Comparison of ENCODE assay signal across 11 cellular contexts in genomic region chr6:85498596-85499258, GRCh38. TPM values are rescaled to one million over a fixed set of nuclear protein-coding genes. Genes with fewer than 3 reads are reported as not detected.
DNase-seq lines count a peak whose midpoint lies in the region; ATAC-seq and TF ChIP-seq lines count a peak whose summit lies in the region.
"Had no signal": no experiment of that assay in that cellular context is flagged by ENCODE, and none has a peak within 500 bp of the region (broad histone marks: within the 10 kb centered on the region; RNA-seq: fewer than 3 reads in every experiment).

No MANE protein-coding gene starts in this region.

- peak; percentile 34 to 63 for ATAC-seq in activated T-cell treated with anti-CD3 and anti-CD28 coated beads, Interleukin-2, amount 50 U/mL, for 72 hours (replicated peaks in 1 of 2)
- peak; percentile 49 for ATAC-seq in stimulated activated effector memory CD8-positive, alpha-beta T cell treated with anti-CD3 and anti-CD28 coated beads, Interleukin-12 subunit alpha, Interleukin-12 subunit beta, amount 100 ng/mL, for 72 hours
- ATAC-seq: psoas muscle had no signal

- no peak overlapping the region for H3K4me2 ChIP-seq in fibroblast of lung (ENCODE audit: extremely low read depth, insufficient read depth, low read length)

- TF ChIP-seq CTCF in fibroblast of lung (conservative IDR thresholded peaks at IDR 0.05 in 1 of 2, IDR thresholded peaks at IDR 0.05 in 1 of 2; ENCODE audit: low read depth in 1 of 2, low read length in 2 of 2) = no peak

- H3K9ac ChIP-seq in fibroblast of lung (ENCODE audit: insufficient read depth, low read length) = no peak overlapping the region

- H3K36me3 Mint-ChIP-seq in activated T-cell treated with anti-CD3 and anti-CD28 coated beads, Interleukin-2, amount 50 U/mL, for 72 hours (ENCODE audit: insufficient read depth in 2 of 2) = peaks cover 13 to 18% of the 10 kb centered on the region in 2 donors
- peaks cover 17% of the 10 kb centered on the region for H3K36me3 Mint-ChIP-seq in stimulated activated effector memory CD8-positive, alpha-beta T cell treated with anti-CD3 and anti-CD28 coated beads, Interleukin-12 subunit alpha, Interleukin-12 subunit beta, amount 100 ng/mL, for 72 hours

- no peak overlapping the region for H3K27ac Mint-ChIP-seq in activated T-cell treated with anti-CD3 and anti-CD28 coated beads, Interleukin-2, amount 50 U/mL, for 72 hours
- no peak overlapping the region for H3K27ac Mint-ChIP-seq in stimulated activated effector memory CD8-positive, alpha-beta T cell treated with anti-CD3 and anti-CD28 coated beads, Interleukin-12 subunit alpha, Interleukin-12 subunit beta, amount 100 ng/mL, for 72 hours

- H3K27me3 Mint-ChIP-seq in activated T-cell treated with anti-CD3 and anti-CD28 coated beads, Interleukin-2, amount 50 U/mL, for 72 hours (ENCODE audit: low read depth) = no peaks in the 10 kb centered on the region
- H3K27me3 Mint-ChIP-seq: activated naive CD4-positive, alpha-beta T cell treated with anti-CD3 and anti-CD28 coated beads, Interleukin-2, amount 50 U/mL, for 24 hours had no signal

- peaks cover 2% of the 10 kb centered on the region for H3K36me3 ChIP-seq in fibroblast of lung (ENCODE audit: control insufficient read depth, insufficient read depth, low read length)

- no peaks in the 10 kb centered on the region for H3K79me2 ChIP-seq in fibroblast of lung (ENCODE audit: control insufficient read depth, insufficient read depth, low read length)

- H3K4me1 ChIP-seq in fibroblast of lung (ENCODE audit: control insufficient read depth, extremely low read depth, insufficient read depth, low read length) = no peaks in the 10 kb centered on the region
- H3K4me1 ChIP-seq: psoas muscle had no signal

- H3K27me3 ChIP-seq in fibroblast of lung (ENCODE audit: control insufficient read depth, insufficient read depth, low read length) = no peaks in the 10 kb centered on the region

- peaks cover 7 to 11% of the 10 kb centered on the region in 2 donors for H3K9me3 Mint-ChIP-seq in activated T-cell treated with anti-CD3 and anti-CD28 coated beads, Interleukin-2, amount 50 U/mL, for 72 hours
- peaks cover 10% of the 10 kb centered on the region for H3K9me3 Mint-ChIP-seq in stimulated activated effector memory CD8-positive, alpha-beta T cell treated with anti-CD3 and anti-CD28 coated beads, Interleukin-12 subunit alpha, Interleukin-12 subunit beta, amount 100 ng/mL, for 72 hours

- peaks cover 10% of the 10 kb centered on the region for H3K4me1 Mint-ChIP-seq in activated T-cell treated with anti-CD3 and anti-CD28 coated beads, Interleukin-2, amount 50 U/mL, for 72 hours (ENCODE audit: low read depth)
- peaks cover 37% of the 10 kb centered on the region for H3K4me1 Mint-ChIP-seq in stimulated activated effector memory CD8-positive, alpha-beta T cell treated with anti-CD3 and anti-CD28 coated beads, Interleukin-12 subunit alpha, Interleukin-12 subunit beta, amount 100 ng/mL, for 72 hours

- H3K9me3 ChIP-seq in fibroblast of lung (ENCODE audit: control insufficient read depth, insufficient read depth, low read depth, low read length) = no peaks in the 10 kb centered on the region
- H3K9me3 ChIP-seq: psoas muscle had no signal

- no peak overlapping the region for H3K4me3 Mint-ChIP-seq in activated T-cell treated with anti-CD3 and anti-CD28 coated beads, Interleukin-2, amount 50 U/mL, for 72 hours
- H3K4me3 Mint-ChIP-seq in stimulated activated effector memory CD8-positive, alpha-beta T cell treated with anti-CD3 and anti-CD28 coated beads, Interleukin-12 subunit alpha, Interleukin-12 subunit beta, amount 100 ng/mL, for 72 hours = no peak overlapping the region
- H3K4me3 Mint-ChIP-seq: activated naive CD4-positive, alpha-beta T cell treated with anti-CD3 and anti-CD28 coated beads, Interleukin-2, amount 50 U/mL, for 24 hours had no signal

- H3K27ac ChIP-seq in fibroblast of lung (ENCODE audit: insufficient read depth, low read length) = no peak overlapping the region
- H3K27ac ChIP-seq: psoas muscle had no signal

- H2AFZ ChIP-seq in fibroblast of lung (ENCODE audit: low read length) = no peak overlapping the region

- no peak overlapping the region for H3K4me3 ChIP-seq in fibroblast of lung (replicated peaks in 1 of 4; ENCODE audit: control extremely low read depth in 1 of 4, insufficient read depth in 1 of 4, low read depth in 3 of 4, low read length in 4 of 4)
- H3K4me3 ChIP-seq: psoas muscle had no signal

- no peak for DNase-seq in activated T-cell treated with anti-CD3 and anti-CD28 coated beads, Interleukin-2, amount 50 U/mL, for 72 hours
- no peak for DNase-seq in activated T-cell treated with anti-CD3 and anti-CD28 coated beads, Interleukin-2, amount 50 U/mL, for 1 hour
- DNase-seq in RPMI7951 (ENCODE audit: low read depth) (peak; percentile 69), fibroblast of lung (ENCODE audit: low read depth in 2 of 2) (peak; percentile 36 to 61), NCI-H1048 (lab: John Stamatoyannopoulos, UW) (no peak)
- DNase-seq in stimulated activated effector memory CD8-positive, alpha-beta T cell treated with anti-CD3 and anti-CD28 coated beads, Interleukin-12 subunit alpha, Interleukin-12 subunit beta, amount 100 ng/mL, for 72 hours (ENCODE audit: low spot score in 2 of 2) = no peak
- no peak for DNase-seq in stimulated activated CD4-positive, alpha-beta T cell treated with anti-CD3 and anti-CD28 coated beads, Interleukin-12 subunit alpha, Interleukin-12 subunit beta, amount 100 ng/mL, for 4 hours
- no peak for DNase-seq in activated naive CD4-positive, alpha-beta T cell treated with anti-CD3 and anti-CD28 coated beads, Interleukin-2, amount 50 U/mL, for 16 hours
- DNase-seq: Karpas-422, psoas muscle had no signal

- no peaks in the 10 kb centered on the region for H4K20me1 ChIP-seq in fibroblast of lung (ENCODE audit: control insufficient read depth, extremely low read depth, insufficient read depth, low read length)

RNA-seq across cellular contexts. Expression of gene NT5E, which starts 48.8 kb away (rescaled TPM):
- 10 to 100 TPM in 1 of 2 donors, 1 to 10 TPM in 1; 6.2 to 13.1 TPM for total RNA-seq in activated T-cell treated with anti-CD3 and anti-CD28 coated beads, Interleukin-2, amount 50 U/mL, for 72 hours
- total RNA-seq in RPMI7951 (2014; rRNA removed; shearing (Covaris generic)) = 395 and 427 TPM in 2 replicates
- total RNA-seq in fibroblast of lung = 111 and 257 TPM in 2 replicates
- polyA plus RNA-seq in fibroblast of lung = 217 and 324 TPM in 2 replicates
- 125 and 203 TPM in 2 replicates for polyA plus RNA-seq in fibroblast of lung (2012)
- 43.7 and 113 TPM in 2 replicates for polyA minus RNA-seq in fibroblast of lung (ENCODE audit: low replicate concordance)

Comparison
In these comparisons a context has a peak if more than half of its experiments do, and no peak if none do; other contexts are left out.
1. DNase-seq: peak in RPMI7951 (single experiment) and fibroblast of lung (2 of 2); none in activated T-cell treated with anti-CD3 and anti-CD28 coated beads, Interleukin-2, amount 50 U/mL, for 72 hours (0 of 2), activated T-cell treated with anti-CD3 and anti-CD28 coated beads, Interleukin-2, amount 50 U/mL, for 1 hour (single experiment), stimulated activated effector memory CD8-positive, alpha-beta T cell treated with anti-CD3 and anti-CD28 coated beads, Interleukin-12 subunit alpha, Interleukin-12 subunit beta, amount 100 ng/mL, for 72 hours (0 of 2), stimulated activated CD4-positive, alpha-beta T cell treated with anti-CD3 and anti-CD28 coated beads, Interleukin-12 subunit alpha, Interleukin-12 subunit beta, amount 100 ng/mL, for 4 hours (single experiment), NCI-H1048 (single experiment) and activated naive CD4-positive, alpha-beta T cell treated with anti-CD3 and anti-CD28 coated beads, Interleukin-2, amount 50 U/mL, for 16 hours (single experiment).